ENCODE assay signal across 7 cellular contexts in genomic region chr3:45841380-45841700, GRCh38.
DNase-seq lines count a peak whose midpoint lies in the region; ATAC-seq and TF ChIP-seq lines count a peak whose summit lies in the region.

No MANE protein-coding gene starts in this region.

- H3K27me3 ChIP-seq in parathyroid adenoma (ENCODE audit: control insufficient read depth, insufficient read depth, low read length): no peaks in the 10 kb centered on the region

- peak overlapping the region; percentile 98 for H2AFZ ChIP-seq in parathyroid adenoma

- H3K4me1 ChIP-seq in parathyroid adenoma: peaks cover 7% of the 10 kb centered on the region

- ATAC-seq in GM18909 (IDR thresholded peaks at IDR 0.05; ENCODE audit: poor library complexity, unreplicated experiment) (peak; percentile 35), HG03432 (IDR thresholded peaks at IDR 0.05; ENCODE audit: unreplicated experiment) (peak; percentile 6)

- H3K9me3 ChIP-seq in parathyroid adenoma (ENCODE audit: control insufficient read depth, low read length): no peaks in the 10 kb centered on the region

- no peaks in the 10 kb centered on the region for H3K36me3 ChIP-seq in parathyroid adenoma (ENCODE audit: control insufficient read depth, insufficient read depth, low read length)

- DNase-seq in foreskin fibroblast: peak; percentile 6 to 41
- DNase-seq in GM10266 (ENCODE audit: extremely low spot score): no peak
- DNase-seq in putamen (ENCODE audit: low spot score): no peak

- peaks cover 12% of the 10 kb centered on the region for H3K79me2 ChIP-seq in parathyroid adenoma

- no peak overlapping the region for H3K9ac ChIP-seq in parathyroid adenoma

- H3K4me3 ChIP-seq in WI38 (ENCODE audit: low read depth, low read length) (peak overlapping the region; percentile 75), foreskin fibroblast (ENCODE audit: low read depth in 1 of 2, low read length in 2 of 2) (peak overlapping the region; percentile 88 to 97), parathyroid adenoma (ENCODE audit: low read depth, low read length) (peak overlapping the region; percentile 97)

- H3K4me2 ChIP-seq in parathyroid adenoma (ENCODE audit: low read length): peak overlapping the region; percentile 75

- peak overlapping the region; percentile 39 for H3K27ac ChIP-seq in parathyroid adenoma

- TF ChIP-seq CTCF in WI38 (IDR thresholded peaks at IDR 0.05; ENCODE audit: low read depth, low read length) (no peak), foreskin fibroblast (IDR thresholded peaks at IDR 0.05; ENCODE audit: low read depth, low read length) (no peak), parathyroid adenoma (IDR thresholded peaks at IDR 0.05) (no peak), GM10266 (IDR thresholded peaks at IDR 0.05; ENCODE audit: control insufficient read depth, insufficient read depth, low read depth, missing control alignments) (no peak)

Comparison
In these comparisons a context has a peak if more than half of its experiments do, and no peak if none do; other contexts are left out.
1. DNase-seq: peak in foreskin fibroblast (2 of 2); none in GM10266 (single experiment) and putamen (single experiment).
2. Peak in every context shown above with its lines, with median percentiles within 50 percentile points of each other: H3K4me3 ChIP-seq.